Comparison of ENCODE assay signal across 17 cellular contexts in the genomic region with DNA sequence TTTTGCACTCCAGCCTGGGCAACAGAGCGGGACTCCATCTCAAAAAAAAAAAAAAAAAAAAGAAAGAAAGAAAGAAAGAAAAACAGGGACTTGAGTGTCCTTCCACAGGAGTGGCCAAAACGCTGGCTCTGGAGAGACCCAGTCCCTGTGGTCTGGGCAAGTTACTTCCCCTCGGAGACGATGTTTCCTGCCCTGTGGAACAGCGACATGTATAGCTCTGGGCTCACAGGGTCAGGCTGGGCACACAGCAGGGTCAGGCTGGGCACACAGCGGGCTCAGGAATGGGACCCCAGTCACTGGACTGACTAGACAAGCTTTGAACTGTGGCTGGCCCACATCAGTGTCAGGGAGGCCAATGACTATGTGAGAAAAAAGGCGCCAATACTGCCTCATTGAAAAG.
A peak's percentile ranks its signal among the peaks of the same experiment; 100 is the strongest.
DNase-seq lines count a peak whose midpoint lies in the region; ATAC-seq and TF ChIP-seq lines count a peak whose summit lies in the region.
"Had no signal": no experiment of that assay in that cellular context is flagged by ENCODE, and none has a peak within 500 bp of the region (broad histone marks: within the 10 kb centered on the region; RNA-seq: fewer than 3 reads in every experiment).

No MANE protein-coding gene starts in this region.

- intact Hi-C loops in mammary epithelial cell (cut with micrococcal nuclease): no loop called here

- peak overlapping the region; percentile 87 for H3K27ac Mint-ChIP-seq in neural crest cell (ENCODE audit: unreplicated experiment)
- H3K27ac Mint-ChIP-seq: activated CD8-positive, alpha-beta memory T cell treated with anti-CD3 and anti-CD28 coated beads, Interleukin-2, amount 10 ng/mL, durations not matched to agents 7 days and 5 days had no signal

- H3K4me1 ChIP-seq in duodenal mucosa (ENCODE audit: control insufficient read depth in 1 of 2, insufficient read depth in 2 of 2, low read length in 2 of 2): peaks cover 77 to 92% of the 10 kb centered on the region in 2 donors
- H3K4me1 ChIP-seq in mammary epithelial cell (ENCODE audit: insufficient read depth, low read length): peaks cover 4% of the 10 kb centered on the region
- H3K4me1 ChIP-seq: psoas muscle had no signal

- H3K27ac ChIP-seq in RWPE1 (peak overlapping the region; percentile 42; the same call in 1 of the 2 replicates), duodenal mucosa (ENCODE audit: low read depth, low read length) (peak overlapping the region; percentile 20), temporal lobe (ENCODE audit: low read depth, low read length) (peak overlapping the region; percentile 40), mammary epithelial cell (ENCODE audit: insufficient read depth, low read depth, low read length) (no peak overlapping the region)

- H3K27me3 Mint-ChIP-seq in neural crest cell (ENCODE audit: low read depth): peaks cover 3% of the 10 kb centered on the region
- H3K27me3 Mint-ChIP-seq: activated CD8-positive, alpha-beta memory T cell treated with anti-CD3 and anti-CD28 coated beads, Interleukin-2, amount 10 ng/mL, durations not matched to agents 7 days and 5 days; naive thymus-derived CD8-positive, alpha-beta T cell had no signal

- H3K4me2 ChIP-seq in mammary epithelial cell (ENCODE audit: insufficient read depth, low read depth, low read length): no peak overlapping the region

- no TSS peak for BruUV-seq in mammary epithelial cell (replicated peaks; lab: Mats Ljungman, UMichigan)

- H3K36me3 ChIP-seq in duodenal mucosa (ENCODE audit: control insufficient read depth in 1 of 2, insufficient read depth in 2 of 2, low read length in 2 of 2) (peaks cover 14 to 19% of the 10 kb centered on the region in 2 donors), mammary epithelial cell (ENCODE audit: insufficient read depth, low read length) (no peaks in the 10 kb centered on the region)
- H3K36me3 ChIP-seq: thoracic aorta had no signal

- peaks cover 3% of the 10 kb centered on the region for H3K36me3 Mint-ChIP-seq in neural crest cell (ENCODE audit: low read depth)
- H3K36me3 Mint-ChIP-seq: activated CD8-positive, alpha-beta memory T cell treated with anti-CD3 and anti-CD28 coated beads, Interleukin-2, amount 10 ng/mL, durations not matched to agents 7 days and 5 days; immature natural killer cell had no signal

- H3K9me3 ChIP-seq in duodenal mucosa (ENCODE audit: control insufficient read depth in 1 of 2, low read length in 2 of 2) (no peaks in the 10 kb centered on the region), mammary epithelial cell (replicated peaks; ENCODE audit: insufficient read depth, low read length) (no peaks in the 10 kb centered on the region)
- H3K9me3 ChIP-seq: Caco-2, psoas muscle, thoracic aorta had no signal

- CTCF ChIA-PET in RWPE1 (lab: Yijun Ruan, JAX) (interaction anchor here (1.1 kb wide), 1 partner anchor 184 kb away, joined by 3 read pairs; no protein-coding TSS in a partner anchor), mammary epithelial cell (lab: Charles Lee; ENCODE audit: low non-redundant PET) (no interaction called here)

- peaks cover 71% of the 10 kb centered on the region for H3K4me1 Mint-ChIP-seq in neural crest cell
- H3K4me1 Mint-ChIP-seq: activated CD8-positive, alpha-beta memory T cell treated with anti-CD3 and anti-CD28 coated beads, Interleukin-2, amount 10 ng/mL, durations not matched to agents 7 days and 5 days had no signal

- no peak overlapping the region for H3K4me3 ChIP-seq in duodenal mucosa (ENCODE audit: low read depth in 1 of 2, low read length in 2 of 2)
- H3K4me3 ChIP-seq in mammary epithelial cell (replicated peaks in 1 of 3; ENCODE audit: insufficient read depth in 1 of 3, low read depth in 2 of 3, low read length in 3 of 3): no peak overlapping the region
- H3K4me3 ChIP-seq: psoas muscle, thoracic aorta had no signal

- no peak for ATAC-seq in HG03378 (IDR thresholded peaks at IDR 0.05; ENCODE audit: unreplicated experiment)
- ATAC-seq: activated CD8-positive, alpha-beta memory T cell treated with anti-CD3 and anti-CD28 coated beads, Interleukin-2, amount 10 ng/mL, durations not matched to agents 7 days and 5 days; naive thymus-derived CD8-positive, alpha-beta T cell; psoas muscle had no signal

- no peaks in the 10 kb centered on the region for H3K9me3 Mint-ChIP-seq in neural crest cell
- H3K9me3 Mint-ChIP-seq: HFFc6; immature natural killer cell; naive thymus-derived CD8-positive, alpha-beta T cell had no signal

- POLR2A ChIA-PET in RWPE1 (lab: Yijun Ruan, JAX; ENCODE audit: low non-redundant PET): no interaction called here

- in situ Hi-C loops in mammary epithelial cell (cut with MboI; ENCODE audit: low sequenced_read_pairs in 2 of 2): loop anchor here in 1 of 2 donors (25.0 kb wide), 1 partner anchor 257 kb away; a partner anchor contains a TSS

- dilution Hi-C loops in mammary epithelial cell (cut with HindIII; ENCODE audit: low sequenced_read_pairs): loop anchor here (5.0 kb wide), 1 partner anchor 48 kb away; no protein-coding TSS in a partner anchor

- H4K20me1 ChIP-seq in mammary epithelial cell (ENCODE audit: insufficient read depth, low read length): no peaks in the 10 kb centered on the region

- H2AFZ ChIP-seq in mammary epithelial cell (ENCODE audit: low read depth, low read length): no peak overlapping the region

- TF ChIP-seq CTCF in RWPE1 (conservative IDR thresholded peaks at IDR 0.05; ENCODE audit: low read depth): no peak
- TF ChIP-seq CTCF in neural crest cell (conservative IDR thresholded peaks at IDR 0.05): no peak
- no peak for TF ChIP-seq CTCF in mammary epithelial cell (conservative IDR thresholded peaks at IDR 0.05 in 1 of 2, IDR thresholded peaks at IDR 0.05 in 1 of 2; ENCODE audit: extremely low read depth in 1 of 2, insufficient read depth in 1 of 2, low read depth in 1 of 2, low read length in 2 of 2)

- DNase-seq in RWPE1 (ENCODE audit: low spot score): no peak
- no peak for DNase-seq in neural crest cell (ENCODE audit: low read depth, low spot score)
- no peak for DNase-seq in mammary epithelial cell
- DNase-seq in AG08396 (ENCODE audit: low spot score): no peak
- DNase-seq: activated CD4-positive, alpha-beta T cell treated with anti-CD3 and anti-CD28 coated beads for 4 hours; activated CD8-positive, alpha-beta memory T cell treated with anti-CD3 and anti-CD28 coated beads, Interleukin-2, amount 10 ng/mL, durations not matched to agents 7 days and 5 days; Caco-2; HFFc6; immature natural killer cell; naive thymus-derived CD8-positive, alpha-beta T cell; NCI-H1048; NCI-H510A; psoas muscle had no signal

- 84% methylated on average over 3 of the region's 7 CpGs for WGBS in mammary epithelial cell (ENCODE audit: low coverage, missing lambda C conversion rate)

- H3K9ac ChIP-seq in duodenal mucosa (ENCODE audit: low read depth in 1 of 2, low read length in 2 of 2) (no peak overlapping the region), mammary epithelial cell (ENCODE audit: insufficient read depth, low read length) (no peak overlapping the region)

- H3K79me2 ChIP-seq in mammary epithelial cell (ENCODE audit: insufficient read depth, low read length): no peaks in the 10 kb centered on the region

- peak overlapping the region; percentile 59 for H3K4me3 Mint-ChIP-seq in neural crest cell
- H3K4me3 Mint-ChIP-seq: activated CD8-positive, alpha-beta memory T cell treated with anti-CD3 and anti-CD28 coated beads, Interleukin-2, amount 10 ng/mL, durations not matched to agents 7 days and 5 days; HFFc6; immature natural killer cell; naive thymus-derived CD8-positive, alpha-beta T cell had no signal

- H3K27me3 ChIP-seq in duodenal mucosa (ENCODE audit: control insufficient read depth in 1 of 2, insufficient read depth in 2 of 2, low read length in 2 of 2): no peaks in the 10 kb centered on the region
- H3K27me3 ChIP-seq in mammary epithelial cell (ENCODE audit: insufficient read depth, low read length): no peaks in the 10 kb centered on the region
